2 cellular contexts compared by ENCODE assay signal in the genomic region with DNA sequence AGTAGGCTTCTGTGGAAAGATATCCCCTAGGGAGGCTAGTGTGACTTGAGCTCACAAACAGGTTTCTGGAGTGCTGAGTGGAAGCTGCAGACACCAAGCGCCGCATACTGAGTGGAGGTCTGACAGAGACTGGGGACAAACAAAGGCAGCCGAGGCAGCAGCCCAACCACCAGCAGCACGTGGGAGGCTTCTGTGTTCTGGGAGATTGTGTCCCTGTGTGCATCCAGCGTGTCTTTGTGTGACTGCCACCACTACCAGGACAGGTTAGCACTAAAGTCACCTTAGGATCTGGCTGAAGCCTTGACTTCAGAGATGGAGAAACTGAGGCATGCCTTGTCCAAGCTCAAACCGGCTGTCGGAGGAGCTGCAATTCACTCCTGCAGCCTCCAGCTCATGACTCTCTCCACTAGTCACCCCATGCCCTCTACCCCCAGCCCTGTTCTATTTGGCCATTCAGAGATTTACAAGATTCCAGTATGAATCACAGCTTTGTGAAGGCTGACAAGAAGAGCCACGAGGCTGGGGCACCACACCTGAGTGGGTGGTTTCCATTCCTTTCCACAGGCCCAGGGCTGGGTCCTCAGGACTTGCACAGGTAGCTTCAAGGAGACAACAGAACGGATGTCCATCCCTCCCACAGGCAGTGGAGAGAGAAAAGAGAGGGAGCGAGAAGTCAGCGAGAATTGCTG.
TF ChIP-seq lines count a peak whose summit lies in the region.

No MANE protein-coding gene starts in this region.

TF ChIP-seq in SK-N-SH, 30 proteins besides CTCF, POLR2A, EP300 and RAD21 (continued from another document):
- TF ChIP-seq, protein P1, sequence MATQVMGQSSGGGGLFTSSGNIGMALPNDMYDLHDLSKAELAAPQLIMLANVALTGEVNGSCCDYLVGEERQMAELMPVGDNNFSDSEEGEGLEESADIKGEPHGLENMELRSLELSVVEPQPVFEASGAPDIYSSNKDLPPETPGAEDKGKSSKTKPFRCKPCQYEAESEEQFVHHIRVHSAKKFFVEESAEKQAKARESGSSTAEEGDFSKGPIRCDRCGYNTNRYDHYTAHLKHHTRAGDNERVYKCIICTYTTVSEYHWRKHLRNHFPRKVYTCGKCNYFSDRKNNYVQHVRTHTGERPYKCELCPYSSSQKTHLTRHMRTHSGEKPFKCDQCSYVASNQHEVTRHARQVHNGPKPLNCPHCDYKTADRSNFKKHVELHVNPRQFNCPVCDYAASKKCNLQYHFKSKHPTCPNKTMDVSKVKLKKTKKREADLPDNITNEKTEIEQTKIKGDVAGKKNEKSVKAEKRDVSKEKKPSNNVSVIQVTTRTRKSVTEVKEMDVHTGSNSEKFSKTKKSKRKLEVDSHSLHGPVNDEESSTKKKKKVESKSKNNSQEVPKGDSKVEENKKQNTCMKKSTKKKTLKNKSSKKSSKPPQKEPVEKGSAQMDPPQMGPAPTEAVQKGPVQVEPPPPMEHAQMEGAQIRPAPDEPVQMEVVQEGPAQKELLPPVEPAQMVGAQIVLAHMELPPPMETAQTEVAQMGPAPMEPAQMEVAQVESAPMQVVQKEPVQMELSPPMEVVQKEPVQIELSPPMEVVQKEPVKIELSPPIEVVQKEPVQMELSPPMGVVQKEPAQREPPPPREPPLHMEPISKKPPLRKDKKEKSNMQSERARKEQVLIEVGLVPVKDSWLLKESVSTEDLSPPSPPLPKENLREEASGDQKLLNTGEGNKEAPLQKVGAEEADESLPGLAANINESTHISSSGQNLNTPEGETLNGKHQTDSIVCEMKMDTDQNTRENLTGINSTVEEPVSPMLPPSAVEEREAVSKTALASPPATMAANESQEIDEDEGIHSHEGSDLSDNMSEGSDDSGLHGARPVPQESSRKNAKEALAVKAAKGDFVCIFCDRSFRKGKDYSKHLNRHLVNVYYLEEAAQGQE (IDR thresholded peaks at IDR 0.05; ENCODE audit: low read depth, low read length), result no peak
- TF ChIP-seq, protein P2, sequence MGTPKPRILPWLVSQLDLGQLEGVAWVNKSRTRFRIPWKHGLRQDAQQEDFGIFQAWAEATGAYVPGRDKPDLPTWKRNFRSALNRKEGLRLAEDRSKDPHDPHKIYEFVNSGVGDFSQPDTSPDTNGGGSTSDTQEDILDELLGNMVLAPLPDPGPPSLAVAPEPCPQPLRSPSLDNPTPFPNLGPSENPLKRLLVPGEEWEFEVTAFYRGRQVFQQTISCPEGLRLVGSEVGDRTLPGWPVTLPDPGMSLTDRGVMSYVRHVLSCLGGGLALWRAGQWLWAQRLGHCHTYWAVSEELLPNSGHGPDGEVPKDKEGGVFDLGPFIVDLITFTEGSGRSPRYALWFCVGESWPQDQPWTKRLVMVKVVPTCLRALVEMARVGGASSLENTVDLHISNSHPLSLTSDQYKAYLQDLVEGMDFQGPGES (IDR thresholded peaks at IDR 0.05; ENCODE audit: low read depth, low read length), result no peak
- TF ChIP-seq FOSL2 (IDR thresholded peaks at IDR 0.05; ENCODE audit: borderline replicate concordance, low read depth) (no peak), EZH2phosphoT487 (IDR thresholded peaks at IDR 0.05; ENCODE audit: borderline replicate concordance, low read depth) (no peak), JUND (IDR thresholded peaks at IDR 0.05) (no peak), FOXJ3 (CRISPR knock-in tag; IDR thresholded peaks at IDR 0.05) (no peak), RCOR1 (IDR thresholded peaks at IDR 0.05; ENCODE audit: low read length) (no peak)
TF ChIP-seq in SK-N-SH: peak in this region for 0.

TF ChIP-seq in SK-N-SH treated with all-trans-retinoic acid at 6 μM for 48 hours, 23 proteins besides CTCF, POLR2A, EP300 and RAD21 (continued from another document):
- TF ChIP-seq, protein P3, sequence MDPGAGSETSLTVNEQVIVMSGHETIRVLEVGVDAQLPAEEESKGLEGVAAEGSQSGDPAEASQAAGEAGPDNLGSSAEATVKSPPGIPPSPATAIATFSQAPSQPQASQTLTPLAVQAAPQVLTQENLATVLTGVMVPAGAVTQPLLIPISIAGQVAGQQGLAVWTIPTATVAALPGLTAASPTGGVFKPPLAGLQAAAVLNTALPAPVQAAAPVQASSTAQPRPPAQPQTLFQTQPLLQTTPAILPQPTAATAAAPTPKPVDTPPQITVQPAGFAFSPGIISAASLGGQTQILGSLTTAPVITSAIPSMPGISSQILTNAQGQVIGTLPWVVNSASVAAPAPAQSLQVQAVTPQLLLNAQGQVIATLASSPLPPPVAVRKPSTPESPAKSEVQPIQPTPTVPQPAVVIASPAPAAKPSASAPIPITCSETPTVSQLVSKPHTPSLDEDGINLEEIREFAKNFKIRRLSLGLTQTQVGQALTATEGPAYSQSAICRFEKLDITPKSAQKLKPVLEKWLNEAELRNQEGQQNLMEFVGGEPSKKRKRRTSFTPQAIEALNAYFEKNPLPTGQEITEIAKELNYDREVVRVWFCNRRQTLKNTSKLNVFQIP (CRISPR knock-in tag; IDR thresholded peaks at IDR 0.05; ENCODE audit: borderline replicate concordance, low read depth), result no peak
- TF ChIP-seq SNAI2 (CRISPR knock-in tag; IDR thresholded peaks at IDR 0.05) (no peak), ZFP3 (CRISPR knock-in tag; IDR thresholded peaks at IDR 0.05) (no peak), BACH2 (CRISPR knock-in tag; IDR thresholded peaks at IDR 0.05; ENCODE audit: borderline replicate concordance) (no peak)
- TF ChIP-seq, protein P4, sequence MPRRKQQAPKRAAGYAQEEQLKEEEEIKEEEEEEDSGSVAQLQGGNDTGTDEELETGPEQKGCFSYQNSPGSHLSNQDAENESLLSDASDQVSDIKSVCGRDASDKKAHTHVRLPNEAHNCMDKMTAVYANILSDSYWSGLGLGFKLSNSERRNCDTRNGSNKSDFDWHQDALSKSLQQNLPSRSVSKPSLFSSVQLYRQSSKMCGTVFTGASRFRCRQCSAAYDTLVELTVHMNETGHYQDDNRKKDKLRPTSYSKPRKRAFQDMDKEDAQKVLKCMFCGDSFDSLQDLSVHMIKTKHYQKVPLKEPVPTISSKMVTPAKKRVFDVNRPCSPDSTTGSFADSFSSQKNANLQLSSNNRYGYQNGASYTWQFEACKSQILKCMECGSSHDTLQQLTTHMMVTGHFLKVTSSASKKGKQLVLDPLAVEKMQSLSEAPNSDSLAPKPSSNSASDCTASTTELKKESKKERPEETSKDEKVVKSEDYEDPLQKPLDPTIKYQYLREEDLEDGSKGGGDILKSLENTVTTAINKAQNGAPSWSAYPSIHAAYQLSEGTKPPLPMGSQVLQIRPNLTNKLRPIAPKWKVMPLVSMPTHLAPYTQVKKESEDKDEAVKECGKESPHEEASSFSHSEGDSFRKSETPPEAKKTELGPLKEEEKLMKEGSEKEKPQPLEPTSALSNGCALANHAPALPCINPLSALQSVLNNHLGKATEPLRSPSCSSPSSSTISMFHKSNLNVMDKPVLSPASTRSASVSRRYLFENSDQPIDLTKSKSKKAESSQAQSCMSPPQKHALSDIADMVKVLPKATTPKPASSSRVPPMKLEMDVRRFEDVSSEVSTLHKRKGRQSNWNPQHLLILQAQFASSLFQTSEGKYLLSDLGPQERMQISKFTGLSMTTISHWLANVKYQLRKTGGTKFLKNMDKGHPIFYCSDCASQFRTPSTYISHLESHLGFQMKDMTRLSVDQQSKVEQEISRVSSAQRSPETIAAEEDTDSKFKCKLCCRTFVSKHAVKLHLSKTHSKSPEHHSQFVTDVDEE (CRISPR knock-in tag; IDR thresholded peaks at IDR 0.05), result no peak
